Comparison of ENCODE assay signal across 22 cellular contexts in genomic region chr7:4823442-4824119, GRCh38. TPM values are rescaled to one million over a fixed set of nuclear protein-coding genes. Genes with fewer than 3 reads are reported as not detected.
"Had no signal": no experiment of that assay in that cellular context is flagged by ENCODE, and none has a peak within 500 bp of the region (broad histone marks: within the 10 kb centered on the region; RNA-seq: fewer than 3 reads in every experiment).

No MANE protein-coding gene starts in this region.

- FAIRE-seq: bronchial epithelial cell, small intestine had no signal

- H3K36me3 ChIP-seq: esophagus squamous epithelium, gastrocnemius medialis, thoracic aorta had no signal

- H3K4me1 ChIP-seq: gastrocnemius medialis had no signal

- H3K27me3 ChIP-seq: gastrocnemius medialis had no signal

- H3K9me3 ChIP-seq: esophagus squamous epithelium, gastrocnemius medialis, thoracic aorta had no signal

- DNase-seq: activated CD4-positive, alpha-beta T cell treated with anti-CD3 and anti-CD28 coated beads for 36 hours; activated CD4-positive, alpha-beta T cell treated with anti-CD3 and anti-CD28 coated beads, Interleukin-2, amount 50 U/mL, for 48 hours; activated CD8-positive, alpha-beta memory T cell treated with anti-CD3 and anti-CD28 coated beads, Interleukin-2, amount 50 U/mL, for 48 hours; activated effector memory CD4-positive, alpha-beta T cell treated with Interleukin-2 at 50 U/mL for 16 hours; activated naive CD4-positive, alpha-beta T cell treated with anti-CD3 and anti-CD28 coated beads for 36 hours; activated naive CD8-positive, alpha-beta T cell treated with anti-CD3 and anti-CD28 coated beads, Interleukin-2, amount 10 ng/mL, durations not matched to agents 7 days and 5 days; activated T-cell treated with anti-CD3 and anti-CD28 coated beads, Interleukin-2, amount 50 U/mL, for 72 hours; amniotic stem cell; cortex of kidney; esophagus squamous epithelium; gastrocnemius medialis; small intestine; stimulated activated CD4-positive, alpha-beta T cell treated with anti-CD3 and anti-CD28 coated beads, Interleukin-15, amount 100 ng/mL, for 24 hours; stimulated activated naive CD4-positive, alpha-beta T cell treated with Interleukin-2 at 50 U/mL for 16 hours; T-helper 1 cell; T-helper 9 cell had no signal

- H3K4me3 ChIP-seq: esophagus squamous epithelium, gastrocnemius medialis, thoracic aorta had no signal

- H3K27ac ChIP-seq: esophagus squamous epithelium, gastrocnemius medialis, thoracic aorta had no signal

- ATAC-seq: activated CD4-positive, alpha-beta T cell treated with anti-CD3 and anti-CD28 coated beads for 36 hours; activated T-cell treated with anti-CD3 and anti-CD28 coated beads, Interleukin-2, amount 50 U/mL, for 72 hours; gastrocnemius medialis; sciatic nerve; WTC11 had no signal

RNA-seq across cellular contexts. Expression of gene PAPOLB, which starts 38.2 kb away (rescaled TPM):
- total RNA-seq: activated CD4-positive, alpha-beta T cell treated with anti-CD3 and anti-CD28 coated beads for 36 hours; activated CD8-positive, alpha-beta memory T cell treated with anti-CD3 and anti-CD28 coated beads for 36 hours; activated naive CD4-positive, alpha-beta T cell treated with anti-CD3 and anti-CD28 coated beads for 36 hours; activated naive CD8-positive, alpha-beta T cell treated with anti-CD3 and anti-CD28 coated beads, Interleukin-2, amount 10 ng/mL, durations not matched to agents 7 days and 5 days; bronchial epithelial cell; myocyte had no signal
